27 cellular contexts compared by ENCODE assay signal in genomic region chr5:175129121-175129520, GRCh38.
"Had no signal": no experiment of that assay in that cellular context is flagged by ENCODE, and none has a peak within 500 bp of the region (broad histone marks: within the 10 kb centered on the region; RNA-seq: fewer than 3 reads in every experiment).

No MANE protein-coding gene starts in this region.

- H3K4me1 ChIP-seq: Peyer's patch, SJCRH30 had no signal

- ATAC-seq: activated CD8-positive, alpha-beta memory T cell treated with anti-CD3 and anti-CD28 coated beads, Interleukin-2, amount 10 ng/mL, durations not matched to agents 7 days and 5 days; activated naive CD4-positive, alpha-beta T cell treated with anti-CD3 and anti-CD28 coated beads, Interleukin-2, amount 50 U/mL, for 72 hours; activated naive CD8-positive, alpha-beta T cell treated with anti-CD3 and anti-CD28 coated beads, Interleukin-2, amount 50 U/mL, for 24 hours had no signal

- H3K9ac ChIP-seq: SK-N-SH had no signal

- H3K36me3 ChIP-seq: Peyer's patch, SJCRH30 had no signal

- H3K27ac Mint-ChIP-seq: activated CD8-positive, alpha-beta memory T cell treated with anti-CD3 and anti-CD28 coated beads, Interleukin-2, amount 10 ng/mL, durations not matched to agents 7 days and 5 days; activated naive CD4-positive, alpha-beta T cell treated with anti-CD3 and anti-CD28 coated beads, Interleukin-2, amount 50 U/mL, for 72 hours; activated naive CD8-positive, alpha-beta T cell treated with anti-CD3 and anti-CD28 coated beads, Interleukin-2, amount 50 U/mL, for 24 hours; activated T-cell treated with anti-CD3 and anti-CD28 coated beads, Interleukin-2, amount 50 U/mL, for 24 hours; activated T-helper 1 cell treated with anti-CD3 and anti-CD28 coated beads, Interleukin-12 subunit alpha, Interleukin-12 subunit beta, Interleukin-2, Interleukin-4 antibody, amounts not matched to agents 30 ng/mL and 10 ng/mL and 1 ng/mL, durations not matched to agents 14 hours and 24 hours and 36 hours; brain; WTC11 had no signal

- H3K27me3 Mint-ChIP-seq: activated CD8-positive, alpha-beta memory T cell treated with anti-CD3 and anti-CD28 coated beads, Interleukin-2, amount 10 ng/mL, durations not matched to agents 7 days and 5 days; activated T-cell treated with anti-CD3 and anti-CD28 coated beads, Interleukin-2, amount 50 U/mL, for 24 hours; brain; central memory CD8-positive, alpha-beta T cell had no signal

- H3K36me3 Mint-ChIP-seq: activated CD8-positive, alpha-beta memory T cell treated with anti-CD3 and anti-CD28 coated beads, Interleukin-2, amount 10 ng/mL, durations not matched to agents 7 days and 5 days; activated naive CD4-positive, alpha-beta T cell treated with anti-CD3 and anti-CD28 coated beads, Interleukin-2, amount 50 U/mL, for 72 hours; brain; WTC11 had no signal

- H3K4me3 Mint-ChIP-seq: activated CD8-positive, alpha-beta memory T cell treated with anti-CD3 and anti-CD28 coated beads, Interleukin-2, amount 10 ng/mL, durations not matched to agents 7 days and 5 days; activated naive CD8-positive, alpha-beta T cell treated with anti-CD3 and anti-CD28 coated beads, Interleukin-2, amount 50 U/mL, for 24 hours; activated T-cell treated with anti-CD3 and anti-CD28 coated beads, Interleukin-2, amount 50 U/mL, for 24 hours; activated T-helper 1 cell treated with anti-CD3 and anti-CD28 coated beads, Interleukin-12 subunit alpha, Interleukin-12 subunit beta, Interleukin-2, Interleukin-4 antibody, amounts not matched to agents 30 ng/mL and 10 ng/mL and 1 ng/mL, durations not matched to agents 14 hours and 24 hours and 36 hours; brain; central memory CD8-positive, alpha-beta T cell; WTC11 had no signal

- H3K27ac ChIP-seq: Peyer's patch, RWPE1, SJCRH30 had no signal

- H3K9me3 ChIP-seq: Peyer's patch, SJCRH30, SK-N-SH had no signal

- H3K9me3 Mint-ChIP-seq: activated naive CD8-positive, alpha-beta T cell treated with anti-CD3 and anti-CD28 coated beads, Interleukin-2, amount 50 U/mL, for 24 hours; activated T-cell treated with anti-CD3 and anti-CD28 coated beads, Interleukin-2, amount 50 U/mL, for 24 hours; activated T-helper 1 cell treated with anti-CD3 and anti-CD28 coated beads, Interleukin-12 subunit alpha, Interleukin-12 subunit beta, Interleukin-2, Interleukin-4 antibody, amounts not matched to agents 30 ng/mL and 10 ng/mL and 1 ng/mL, durations not matched to agents 14 hours and 24 hours and 36 hours; WTC11 had no signal

- H3K27me3 ChIP-seq: Peyer's patch, SJCRH30 had no signal

- DNase-seq: activated CD4-positive, alpha-beta T cell treated with anti-CD3 and anti-CD28 coated beads for 48 hours; activated CD4-positive, alpha-beta T cell treated with anti-CD3 and anti-CD28 coated beads, Interleukin-2, amount 50 U/mL, for 4 hours; activated CD4-positive, CD25-positive, alpha-beta regulatory T cell treated with anti-CD3 and anti-CD28 coated beads, Interleukin-2, amount 50 U/mL, for 72 hours; activated CD8-positive, alpha-beta memory T cell treated with anti-CD3 and anti-CD28 coated beads, Interleukin-2, amount 10 ng/mL, durations not matched to agents 7 days and 5 days; activated effector memory CD4-positive, alpha-beta T cell treated with anti-CD3 and anti-CD28 coated beads, Interleukin-2, amount 50 U/mL, for 16 hours; activated naive CD4-positive, alpha-beta T cell treated with Interleukin-2 at 50 U/mL for 16 hours; activated naive CD8-positive, alpha-beta T cell treated with anti-CD3 and anti-CD28 coated beads, Interleukin-2, amount 50 U/mL, for 24 hours; activated T-cell treated with anti-CD3 and anti-CD28 coated beads, Interleukin-2, amount 50 U/mL, for 24 hours; amniotic stem cell; Karpas-422; NCI-H1105 treated with DMSO at 0.1 percent for 48 hours; NCI-H1436 treated with DMSO at 0.1 percent for 48 hours; NCI-H187; NCI-H2081; NCI-H510A; NCI-H526 treated with DMSO at 0.1 percent for 48 hours; Peyer's patch; Right ventricle myocardium superior; SJCRH30; SK-N-SH; T-helper 1 cell had no signal

- H3K4me1 Mint-ChIP-seq: activated CD8-positive, alpha-beta memory T cell treated with anti-CD3 and anti-CD28 coated beads, Interleukin-2, amount 10 ng/mL, durations not matched to agents 7 days and 5 days; activated naive CD8-positive, alpha-beta T cell treated with anti-CD3 and anti-CD28 coated beads, Interleukin-2, amount 50 U/mL, for 24 hours; brain; central memory CD8-positive, alpha-beta T cell had no signal

- H3K4me3 ChIP-seq: Peyer's patch, SJCRH30 had no signal

- H3K9me2 ChIP-seq: SK-N-SH had no signal

- H3K4me2 ChIP-seq: SK-N-SH had no signal
